In the genomic region with DNA sequence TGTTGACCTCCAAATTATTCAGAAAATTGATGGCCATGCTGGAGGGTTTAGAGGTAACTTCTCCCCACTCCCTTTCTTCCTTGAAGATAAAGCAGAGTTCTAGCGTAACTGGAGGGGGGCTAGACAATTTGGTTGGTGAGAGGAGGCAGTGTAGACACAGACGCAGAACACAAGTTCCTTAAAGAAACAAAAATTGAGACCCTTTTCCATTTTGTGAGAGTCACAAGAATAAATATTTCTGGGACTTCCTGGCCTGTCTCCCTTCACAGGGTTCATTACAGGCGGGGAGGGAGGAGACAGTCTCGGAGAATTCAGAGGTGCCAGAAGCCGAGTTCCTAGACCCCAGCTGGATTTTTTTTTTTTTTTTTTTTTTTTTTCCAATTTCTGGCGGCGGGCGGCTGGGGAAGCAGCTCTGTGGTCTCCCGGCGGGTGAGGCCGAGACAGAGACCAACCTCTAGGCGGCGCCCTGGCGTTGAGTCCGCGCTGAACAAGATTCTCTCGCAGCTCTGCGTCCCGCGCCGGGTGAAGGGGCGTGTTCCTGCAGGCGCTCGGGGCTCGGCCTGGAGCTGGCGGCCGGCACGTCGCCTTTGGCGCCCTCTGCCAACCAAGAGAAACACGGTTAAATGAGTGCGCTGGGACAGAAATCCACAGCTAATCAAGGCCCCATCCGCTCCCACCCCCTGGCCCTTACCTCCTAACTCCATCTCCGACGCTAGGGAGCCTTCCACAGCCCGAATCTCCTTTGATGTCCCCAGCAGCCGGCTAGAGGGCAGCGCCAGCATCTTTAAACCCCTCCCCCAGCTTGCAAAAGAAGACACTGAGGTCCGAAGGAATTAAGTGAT, we compare ENCODE assay signal across 1 cellular context.
TF ChIP-seq lines count a peak whose summit lies in the region.

No MANE protein-coding gene starts in this region.

TF ChIP-seq in HCT116, 20 proteins besides CTCF, POLR2A, EP300 and RAD21:
- no peak for TF ChIP-seq ZNF274 (IDR thresholded peaks at IDR 0.05; ENCODE audit: low read depth, low read length)
- TF ChIP-seq TCF7L2 (IDR thresholded peaks at IDR 0.05; ENCODE audit: borderline replicate concordance, extremely low read depth, insufficient read depth, insufficient read length) = peak; percentile 76
